6 cellular contexts compared by ENCODE assay signal in the genomic region with DNA sequence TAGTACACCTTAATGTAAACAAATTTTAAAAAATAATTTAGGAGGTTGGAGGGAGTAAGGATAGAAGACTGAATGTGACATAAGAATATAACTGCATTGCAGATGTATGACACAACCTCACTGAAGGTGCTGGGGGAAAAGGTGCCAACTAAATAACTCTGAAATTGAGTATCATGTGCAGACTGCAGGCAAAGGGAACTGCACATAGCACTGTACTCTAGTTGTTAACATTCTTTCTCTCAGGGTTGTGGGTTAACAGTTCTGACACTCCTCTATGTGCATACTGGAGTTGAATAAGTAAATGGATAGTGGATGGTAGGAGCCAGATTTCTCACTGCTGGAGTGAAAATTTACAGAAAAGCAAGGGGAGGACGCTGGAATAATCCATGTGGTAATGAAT.
"Had no signal": no experiment of that assay in that cellular context is flagged by ENCODE, and none has a peak within 500 bp of the region (broad histone marks: within the 10 kb centered on the region; RNA-seq: fewer than 3 reads in every experiment).

No MANE protein-coding gene starts in this region.

- FAIRE-seq: K562 had no signal

- H3K27ac ChIP-seq: HL-60, KMS-11 had no signal

- H3K4me2 ChIP-seq: KMS-11 had no signal

- DNase-seq: IMR-90, KBM-7, KG1 had no signal

- H3K4me3 ChIP-seq: K562 had no signal

- H3K9ac ChIP-seq: KMS-11 had no signal

- ATAC-seq: K562 had no signal
